Comparison of ENCODE assay signal across 25 cellular contexts in genomic region chr7:79329464-79329863, GRCh38.
"Had no signal": no experiment of that assay in that cellular context is flagged by ENCODE, and none has a peak within 500 bp of the region (broad histone marks: within the 10 kb centered on the region; RNA-seq: fewer than 3 reads in every experiment).

No MANE protein-coding gene starts in this region.

- H3K36me3 ChIP-seq: neutrophil, pancreas, prostate gland, right lobe of liver, sigmoid colon, stomach, thoracic aorta, thyroid gland, tibial nerve, upper lobe of left lung, vagina had no signal

- ATAC-seq: naive thymus-derived CD4-positive, alpha-beta T cell; natural killer cell; pancreas; right cardiac atrium; right lobe of liver; stimulated activated effector memory CD8-positive, alpha-beta T cell treated with anti-CD3 and anti-CD28 coated beads, Interleukin-12 subunit alpha, Interleukin-12 subunit beta, amount 100 ng/mL, for 72 hours; stimulated activated naive B cell treated with anti-CD40 and anti-IgM and Interleukin-4, amounts not matched to agents 10 μg/mL and 1 μg/mL and 100 μg/mL, for 72 hours had no signal

- H3K4me3 ChIP-seq: pancreas, prostate gland, right lobe of liver, sigmoid colon, stomach, thoracic aorta, thyroid gland, tibial nerve, upper lobe of left lung, vagina had no signal

- H3K27me3 ChIP-seq: neutrophil, pancreas, right lobe of liver, sigmoid colon, stomach, thyroid gland, tibial nerve, upper lobe of left lung, vagina had no signal

- H3K27ac ChIP-seq: neutrophil, pancreas, prostate gland, right lobe of liver, sigmoid colon, stomach, thoracic aorta, thyroid gland, tibial nerve, upper lobe of left lung, vagina had no signal

- H3K9me3 ChIP-seq: neutrophil, pancreas, prostate gland, right lobe of liver, sigmoid colon, stomach, thoracic aorta, thyroid gland, tibial nerve, upper lobe of left lung, vagina had no signal

- DNase-seq: naive thymus-derived CD4-positive, alpha-beta T cell; natural killer cell; nucleus accumbens; pancreas; retina; right cardiac atrium; right lobe of liver; sigmoid colon; small intestine; stimulated activated CD4-positive, alpha-beta T cell treated with anti-CD3 and anti-CD28 coated beads, Interleukin-15, amount 100 ng/mL, for 24 hours; stimulated activated CD4-positive, alpha-beta T cell treated with anti-CD3 and anti-CD28 coated beads, Interleukin-2, amount 100 ng/mL, for 24 hours; stimulated activated CD4-positive, alpha-beta T cell treated with anti-CD3 and anti-CD28 coated beads, Interleukin-2, amount 100 ng/mL, for 48 hours; stimulated activated CD4-positive, alpha-beta T cell treated with anti-CD3 and anti-CD28 coated beads, Interleukin-4, amount 100 ng/mL, for 24 hours; stimulated activated naive B cell treated with anti-CD40 and anti-IgM and Interleukin-4, amounts not matched to agents 10 μg/mL and 1 μg/mL and 100 μg/mL, for 72 hours; stimulated activated naive CD4-positive, alpha-beta T cell treated with Interleukin-2 at 50 U/mL for 16 hours; stomach; thyroid gland; trophoblast cell; upper lobe of left lung had no signal
